In the genomic region with DNA sequence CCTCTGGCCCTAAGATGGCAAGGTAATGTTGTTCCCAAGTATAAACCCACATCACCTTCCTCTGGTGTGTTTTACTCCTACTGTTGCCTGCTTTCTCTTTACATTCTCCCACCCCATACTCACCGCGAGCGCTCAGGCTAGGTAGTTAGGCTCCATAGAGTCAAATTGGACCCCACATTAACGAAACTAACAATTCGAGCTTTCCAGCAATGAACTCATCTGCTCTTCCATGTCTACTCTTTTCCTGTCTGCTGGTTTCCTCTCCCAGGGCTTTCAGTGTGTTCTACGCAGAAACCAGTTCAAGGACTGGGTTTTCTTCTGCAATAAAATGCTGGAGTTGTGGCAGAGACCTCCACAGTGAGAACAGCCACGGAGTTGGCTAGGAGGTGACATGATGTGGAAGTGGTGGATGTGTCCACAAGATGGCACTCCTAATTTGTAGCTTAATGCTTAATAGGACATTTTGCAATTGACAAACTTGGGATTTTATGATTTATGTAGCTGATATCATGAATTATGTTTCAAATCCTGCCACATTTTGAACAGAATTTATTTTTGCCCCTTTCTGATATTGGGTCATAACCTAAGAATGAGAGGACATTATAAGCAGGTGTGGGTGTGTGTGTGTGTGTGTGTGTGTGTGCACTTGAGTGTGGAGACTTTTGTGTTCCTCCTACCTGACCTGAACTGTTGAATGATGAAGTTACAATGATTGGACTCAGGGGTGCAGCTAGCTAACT, we compare ENCODE assay signal across 8 cellular contexts. TPM values are rescaled to one million over a fixed set of nuclear protein-coding genes. Genes with fewer than 3 reads are reported as not detected.
DNase-seq lines count a peak whose midpoint lies in the region; TF ChIP-seq lines count a peak whose summit lies in the region.

No MANE protein-coding gene starts in this region.

- peak overlapping the region; percentile 42 for H3K4me3 Mint-ChIP-seq in activated CD4-positive, alpha-beta T cell treated with anti-CD3 and anti-CD28 coated beads, Interleukin-2, amount 10 ng/mL, durations not matched to agents 7 days and 5 days
- H3K4me3 Mint-ChIP-seq in glutamatergic neuron (ENCODE audit: unreplicated experiment) = peak overlapping the region; percentile 35

- H3K9me3 Mint-ChIP-seq in activated CD4-positive, alpha-beta T cell treated with anti-CD3 and anti-CD28 coated beads, Interleukin-2, amount 10 ng/mL, durations not matched to agents 7 days and 5 days = no peaks in the 10 kb centered on the region
- peaks cover 8% of the 10 kb centered on the region for H3K9me3 Mint-ChIP-seq in glutamatergic neuron (ENCODE audit: unreplicated experiment)

- peaks cover 9% of the 10 kb centered on the region for H3K36me3 Mint-ChIP-seq in activated CD4-positive, alpha-beta T cell treated with anti-CD3 and anti-CD28 coated beads, Interleukin-2, amount 10 ng/mL, durations not matched to agents 7 days and 5 days (ENCODE audit: low read depth)
- H3K36me3 Mint-ChIP-seq in glutamatergic neuron (ENCODE audit: unreplicated experiment) = no peaks in the 10 kb centered on the region

- POLR2A ChIA-PET in activated CD4-positive, alpha-beta T cell treated with anti-CD3 and anti-CD28 coated beads, Interleukin-2, amount 10 ng/mL, durations not matched to agents 7 days and 5 days (lab: Charles Lee) = no interaction called here

- H3K4me1 ChIP-seq in transverse colon = peaks cover 0 to 45% (median 38%) of the 10 kb centered on the region in 4 donors

- TF ChIP-seq POLR2A in transverse colon (IDR thresholded peaks at IDR 0.05) (no peak), lower leg skin (IDR thresholded peaks at IDR 0.05) (no peak)

- peaks cover 52% of the 10 kb centered on the region for H3K4me1 Mint-ChIP-seq in activated CD4-positive, alpha-beta T cell treated with anti-CD3 and anti-CD28 coated beads, Interleukin-2, amount 10 ng/mL, durations not matched to agents 7 days and 5 days
- peaks cover 8% of the 10 kb centered on the region for H3K4me1 Mint-ChIP-seq in glutamatergic neuron (ENCODE audit: low read depth, unreplicated experiment)

- no peaks in the 10 kb centered on the region for H3K27me3 Mint-ChIP-seq in activated CD4-positive, alpha-beta T cell treated with anti-CD3 and anti-CD28 coated beads, Interleukin-2, amount 10 ng/mL, durations not matched to agents 7 days and 5 days
- peaks cover 8% of the 10 kb centered on the region for H3K27me3 Mint-ChIP-seq in glutamatergic neuron (ENCODE audit: unreplicated experiment)

- no peaks in the 10 kb centered on the region for H3K27me3 ChIP-seq in transverse colon

- peak overlapping the region; percentile 61 for H3K27ac Mint-ChIP-seq in activated CD4-positive, alpha-beta T cell treated with anti-CD3 and anti-CD28 coated beads, Interleukin-2, amount 10 ng/mL, durations not matched to agents 7 days and 5 days
- H3K27ac Mint-ChIP-seq in glutamatergic neuron (ENCODE audit: unreplicated experiment) = no peak overlapping the region

- WGBS in transverse colon (ENCODE audit: low coverage in 1 of 2), 2 donors = 75 to 78% methylated on average over 7 of the region's 7 CpGs
- WGBS in lower leg skin, 2 donors = 70 to 75% methylated on average over 7 of the region's 7 CpGs

- no peak for TF ChIP-seq CTCF in glutamatergic neuron (IDR thresholded peaks at IDR 0.05; ENCODE audit: partially characterized antibody, unreplicated experiment)
- peak in 4 of 5 experiments; percentile 5 to 35 (median 22) for TF ChIP-seq CTCF in transverse colon (IDR thresholded peaks at IDR 0.05)
- no peak for TF ChIP-seq CTCF in lower leg skin (IDR thresholded peaks at IDR 0.05)

- H3K27ac ChIP-seq in transverse colon = peak overlapping the region in 1 of 4 donors; percentile 31

- H3K36me3 ChIP-seq in transverse colon = no peaks in the 10 kb centered on the region

- intact Hi-C loops in transverse colon (cut with DNase I; ENCODE audit: low total_unique reads) (no loop called here), lower leg skin (cut with DNase I; ENCODE audit: low total_unique reads) (no loop called here)

- in situ Hi-C loops in transverse colon (cut with MboI; ENCODE audit: low pct_ligation_motif_present in 1 of 4, low pct_unique_long_range_greater_than_20kb in 1 of 4, low sequenced_read_pairs in 3 of 4) = loop anchor here in 2 of 4 donors (25.0 kb wide), 1 partner anchor 139 kb away; no protein-coding TSS in a partner anchor

- peak; percentile 8 for DNase-seq in NCI-H2227 (lab: John Stamatoyannopoulos, UW; ENCODE audit: unreplicated experiment)
- no peak for DNase-seq in NCI-H2227 treated with DMSO at 0.1 percent for 48 hours (lab: John Stamatoyannopoulos, UW)
- peak; percentile 45 for DNase-seq in Jurkat, Clone E6-1 (ENCODE audit: low read depth, low spot score)
- DNase-seq in activated CD4-positive, alpha-beta T cell treated with anti-CD3 and anti-CD28 coated beads, Interleukin-2, amount 10 ng/mL, durations not matched to agents 7 days and 5 days = peak; percentile 25
- DNase-seq in glutamatergic neuron = peak; percentile 19
- DNase-seq in transverse colon = no peak
- DNase-seq in DMS79 treated with DMSO at 0.1 percent for 48 hours (lab: John Stamatoyannopoulos, UW) = no peak
- no peak for DNase-seq in lower leg skin (ENCODE audit: low spot score in 2 of 2)

- TF ChIP-seq EP300 in transverse colon (IDR thresholded peaks at IDR 0.05; ENCODE audit: low read depth) = no peak

- CTCF ChIA-PET in activated CD4-positive, alpha-beta T cell treated with anti-CD3 and anti-CD28 coated beads, Interleukin-2, amount 10 ng/mL, durations not matched to agents 7 days and 5 days (lab: Charles Lee) = interaction anchor here (0.7 to 1.0 kb wide), 3 partner anchors 17 to 238 kb away, joined by 3 to 8 read pairs (median 4); no protein-coding TSS in a partner anchor

- H3K9me3 ChIP-seq in transverse colon = no peaks in the 10 kb centered on the region

- no peak overlapping the region for H3K4me3 ChIP-seq in Jurkat, Clone E6-1 (ENCODE audit: low read length)
- H3K4me3 ChIP-seq in transverse colon (no peak overlapping the region), lower leg skin (ENCODE audit: low read depth, poor library complexity, severe bottlenecking) (no peak overlapping the region)

RNA-seq across cellular contexts. Expression of gene UQCRC2, which starts 2.2 kb away (rescaled TPM):
- polyA plus RNA-seq in Jurkat, Clone E6-1 (2012; ENCODE audit: insufficient read depth, insufficient read length) = 315 TPM
- 100 to 1,000 TPM; 198 to 231 TPM for total RNA-seq in activated CD4-positive, alpha-beta T cell treated with anti-CD3 and anti-CD28 coated beads, Interleukin-2, amount 10 ng/mL, durations not matched to agents 7 days and 5 days
- total RNA-seq in glutamatergic neuron (ENCODE audit: unreplicated experiment) (193 TPM), transverse colon (100 to 1,000 TPM; 112 to 359 (median 321) TPM), lower leg skin (100 to 1,000 TPM in 3 of 4 donors, 10 to 100 TPM in 1; 99.9 to 153 (median 140) TPM)

RNA-seq across cellular contexts. Expression of gene PDZD9, which starts 50.0 kb away (rescaled TPM):
- polyA plus RNA-seq in Jurkat, Clone E6-1 (2012; ENCODE audit: insufficient read depth, insufficient read length) = not detected
- not detected for total RNA-seq in activated CD4-positive, alpha-beta T cell treated with anti-CD3 and anti-CD28 coated beads, Interleukin-2, amount 10 ng/mL, durations not matched to agents 7 days and 5 days
- not detected for total RNA-seq in glutamatergic neuron (ENCODE audit: unreplicated experiment)
- total RNA-seq in transverse colon = not detected
- not detected for total RNA-seq in lower leg skin

RNA-seq across cellular contexts. Expression of gene MOSMO, which starts 57.0 kb away (rescaled TPM):
- polyA plus RNA-seq in Jurkat, Clone E6-1 (2012; ENCODE audit: insufficient read depth, insufficient read length) = 5.1 TPM
- 10 to 100 TPM; 10.7 to 11.9 TPM for total RNA-seq in activated CD4-positive, alpha-beta T cell treated with anti-CD3 and anti-CD28 coated beads, Interleukin-2, amount 10 ng/mL, durations not matched to agents 7 days and 5 days
- total RNA-seq in glutamatergic neuron (ENCODE audit: unreplicated experiment) (13.0 TPM), transverse colon (10 to 100 TPM in 3 of 4 donors, 1 to 10 TPM in 1; 8.4 to 68.5 (median 17.2) TPM), lower leg skin (10 to 100 TPM in 3 of 4 donors, 1 to 10 TPM in 1; 8.3 to 16.4 (median 13.1) TPM)

Comparison
In these comparisons a context has a peak if more than half of its experiments do, and no peak if none do; other contexts are left out.
1. DNase-seq: peak in NCI-H2227 (single experiment), Jurkat, Clone E6-1 (single experiment), activated CD4-positive, alpha-beta T cell treated with anti-CD3 and anti-CD28 coated beads, Interleukin-2, amount 10 ng/mL, durations not matched to agents 7 days and 5 days (single experiment) and glutamatergic neuron (single experiment); none in NCI-H2227 treated with DMSO at 0.1 percent for 48 hours (single experiment), transverse colon (single experiment), DMS79 treated with DMSO at 0.1 percent for 48 hours (single experiment) and lower leg skin (0 of 2).
2. CTCF ChIP-seq: peak in transverse colon (4 of 5); none in glutamatergic neuron (single experiment) and lower leg skin (0 of 3).